Comparison of ENCODE assay signal across 8 cellular contexts in the genomic region with DNA sequence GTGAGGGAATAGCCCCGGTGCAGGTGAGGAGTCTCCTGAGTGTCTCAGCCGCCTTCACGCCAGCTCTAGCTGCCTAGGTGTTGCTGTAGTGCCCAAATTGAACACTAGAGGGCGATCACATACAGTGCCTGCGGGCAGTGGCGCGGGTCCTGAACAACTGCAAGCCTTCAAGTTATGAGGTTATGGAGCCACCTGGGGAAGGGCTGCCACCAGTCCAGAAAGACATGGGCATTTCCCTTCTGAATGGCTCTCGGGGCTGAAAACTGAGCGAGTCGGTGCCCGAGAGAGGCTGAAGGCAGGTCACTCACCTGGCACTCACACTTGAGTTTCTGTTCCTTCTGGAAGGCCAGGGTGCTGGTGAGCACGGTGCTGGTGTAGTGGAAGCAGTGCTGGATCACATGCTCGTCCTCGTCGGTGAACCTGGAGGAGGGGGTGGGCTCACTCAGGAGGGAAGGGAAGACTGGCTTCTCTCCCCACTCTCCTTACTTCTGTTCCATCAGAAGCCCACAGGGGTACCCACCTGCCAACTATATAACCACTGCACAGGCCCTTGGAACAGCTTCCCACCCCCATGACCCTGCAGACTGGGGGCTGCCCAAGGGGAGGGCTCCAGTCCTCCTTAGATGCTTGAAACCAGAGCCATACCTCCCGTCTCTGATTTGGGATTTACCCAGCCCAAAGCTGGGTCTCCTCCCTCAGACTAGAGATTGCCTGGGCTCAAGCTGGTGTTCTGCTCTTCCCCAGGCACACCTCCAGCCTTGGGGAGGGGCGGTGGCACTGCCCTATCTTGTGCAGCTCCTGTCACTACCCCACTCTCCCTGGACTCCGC.
DNase-seq lines count a peak whose midpoint lies in the region; ATAC-seq and TF ChIP-seq lines count a peak whose summit lies in the region.

No MANE protein-coding gene starts in this region.

- peak; percentile 95 for TF ChIP-seq CTCF in CD4-positive, alpha-beta T cell (IDR thresholded peaks at IDR 0.05)
- peak; percentile 82 to 88 (median 85) for TF ChIP-seq CTCF in HCT116 (IDR thresholded peaks at IDR 0.05 in 2 of 3, conservative IDR thresholded peaks at IDR 0.05 in 1 of 3; ENCODE audit: borderline replicate concordance in 1 of 3, insufficient read depth in 1 of 3, low read depth in 2 of 3, low read length in 2 of 3)
- TF ChIP-seq CTCF in coronary artery (IDR thresholded peaks at IDR 0.05) = peak; percentile 84
- peak; percentile 63 for TF ChIP-seq CTCF in lung (IDR thresholded peaks at IDR 0.05; ENCODE audit: control extremely low read depth, extremely low read depth)

- no peak overlapping the region for H3K27ac Mint-ChIP-seq in CD4-positive, alpha-beta T cell
- H3K27ac Mint-ChIP-seq in activated CD4-positive, alpha-beta T cell treated with anti-CD3 and anti-CD28 coated beads, Interleukin-2, amount 10 ng/mL, durations not matched to agents 7 days and 5 days = no peak overlapping the region

- TF ChIP-seq POLR2A in HCT116 (IDR thresholded peaks at IDR 0.05; ENCODE audit: borderline replicate concordance, extremely low read depth, insufficient read depth, insufficient read length) = no peak

- ATAC-seq in CD4-positive, alpha-beta T cell (ENCODE audit: poor library complexity) = peak; percentile 81
- peak; percentile 94 for ATAC-seq in HCT116
- ATAC-seq in lung (ENCODE audit: insufficient read depth, low FRiP score) = peak; percentile 80
- ATAC-seq in GM21717 (IDR thresholded peaks at IDR 0.05; ENCODE audit: unreplicated experiment) = no peak

- POLR2A ChIA-PET in CD4-positive, alpha-beta T cell (lab: Charles Lee) = interaction anchor here (0.5 kb wide), 1 partner anchor 136 kb away, joined by 3 read pairs; no protein-coding TSS in a partner anchor
- POLR2A ChIA-PET in HCT116 (lab: Charles Lee) = interaction anchor here (1.2 kb wide), 1 partner anchor 98 kb away, joined by 5 read pairs; no protein-coding TSS in a partner anchor
- POLR2A ChIA-PET in activated CD4-positive, alpha-beta T cell treated with anti-CD3 and anti-CD28 coated beads, Interleukin-2, amount 10 ng/mL, durations not matched to agents 7 days and 5 days (lab: Charles Lee) = no interaction called here

- H3K9me3 Mint-ChIP-seq in CD4-positive, alpha-beta T cell = no peaks in the 10 kb centered on the region
- no peaks in the 10 kb centered on the region for H3K9me3 Mint-ChIP-seq in activated CD4-positive, alpha-beta T cell treated with anti-CD3 and anti-CD28 coated beads, Interleukin-2, amount 10 ng/mL, durations not matched to agents 7 days and 5 days

- no peak overlapping the region for H3K4me3 ChIP-seq in HCT116 (replicated peaks in 1 of 2; ENCODE audit: low read depth in 1 of 2, low read length in 2 of 2)
- no peak overlapping the region for H3K4me3 ChIP-seq in coronary artery
- no peak overlapping the region for H3K4me3 ChIP-seq in lung

- no peaks in the 10 kb centered on the region for H3K79me2 ChIP-seq in HCT116 (ENCODE audit: insufficient read depth, low read length)

- H3K27me3 Mint-ChIP-seq in CD4-positive, alpha-beta T cell = peaks cover 47% of the 10 kb centered on the region
- peaks cover 48% of the 10 kb centered on the region for H3K27me3 Mint-ChIP-seq in activated CD4-positive, alpha-beta T cell treated with anti-CD3 and anti-CD28 coated beads, Interleukin-2, amount 10 ng/mL, durations not matched to agents 7 days and 5 days

- intact Hi-C loops in CD4-positive, alpha-beta T cell (cut with DNase I, micrococcal nuclease) = loop anchor here (1.0 to 5.0 kb wide), 7 partner anchors 23 to 656 kb away; no protein-coding TSS in a partner anchor
- intact Hi-C loops in HCT116 (cut with micrococcal nuclease) = loop anchor here (1.0 to 5.0 kb wide), 3 partner anchors 57 to 591 kb away; no protein-coding TSS in a partner anchor

- peaks cover 0 to 6% of the 10 kb centered on the region in 2 experiments; a peak in 1 of 4 replicates for H3K4me1 ChIP-seq in HCT116 (ENCODE audit: control insufficient read depth in 1 of 2, insufficient read depth in 2 of 2, low read length in 2 of 2)
- H3K4me1 ChIP-seq in lung (ENCODE audit: control insufficient read depth in 2 of 2, insufficient read depth in 2 of 2, low read length in 2 of 2) = peaks cover 0 to 3% of the 10 kb centered on the region in 2 donors

- no peak overlapping the region for H3K27ac ChIP-seq in CD4-positive, alpha-beta T cell (ENCODE audit: low read depth, low read length)
- H3K27ac ChIP-seq in HCT116 (ENCODE audit: low read depth, low read length) (no peak overlapping the region), coronary artery (no peak overlapping the region), lung (ENCODE audit: low read depth in 1 of 2, low read length in 1 of 2) (no peak overlapping the region)

- DNase-seq in CD4-positive, alpha-beta T cell = peak; percentile 37 to 81 (median 58)
- DNase-seq in HCT116 (ENCODE audit: low read depth, low spot score) (peak; percentile 38), NCI-H446 (lab: John Stamatoyannopoulos, UW) (peak; percentile 39 to 87), coronary artery (ENCODE audit: low spot score) (no peak), lung (ENCODE audit: low spot score) (peak; percentile 56)
- peak; percentile 82 for DNase-seq in activated CD4-positive, alpha-beta T cell treated with anti-CD3 and anti-CD28 coated beads, Interleukin-2, amount 10 ng/mL, durations not matched to agents 7 days and 5 days
- DNase-seq in stimulated activated CD8-positive, alpha-beta memory T cell treated with anti-CD3 and anti-CD28 coated beads, Interleukin-4, amount 100 ng/mL, for 1 hour (ENCODE audit: low read depth in 2 of 2, low spot score in 1 of 2) = peak; percentile 40 to 62

- no TSS peak for BruUV-seq in HCT116 (replicated peaks; lab: Mats Ljungman, UMichigan)

- peak overlapping the region; percentile 90 for H3K4me3 Mint-ChIP-seq in CD4-positive, alpha-beta T cell
- peak overlapping the region; percentile 43 for H3K4me3 Mint-ChIP-seq in activated CD4-positive, alpha-beta T cell treated with anti-CD3 and anti-CD28 coated beads, Interleukin-2, amount 10 ng/mL, durations not matched to agents 7 days and 5 days

- peak; percentile 86 for TF ChIP-seq RAD21 in HCT116 (IDR thresholded peaks at IDR 0.05; ENCODE audit: low read depth)

- H3K36me3 Mint-ChIP-seq in CD4-positive, alpha-beta T cell (ENCODE audit: low read depth) = no peaks in the 10 kb centered on the region
- no peaks in the 10 kb centered on the region for H3K36me3 Mint-ChIP-seq in activated CD4-positive, alpha-beta T cell treated with anti-CD3 and anti-CD28 coated beads, Interleukin-2, amount 10 ng/mL, durations not matched to agents 7 days and 5 days (ENCODE audit: low read depth)

- CTCF ChIA-PET in CD4-positive, alpha-beta T cell (lab: Charles Lee) = interaction anchor here (0.8 to 1.6 kb wide), 5 partner anchors 52 to 115 kb away, joined by 3 to 7 read pairs (median 4); no protein-coding TSS in a partner anchor
- CTCF ChIA-PET in HCT116 (lab: Charles Lee) = interaction anchor here (0.6 to 3.1 kb wide), 10 partner anchors 13 to 592 kb away, joined by 3 to 38 read pairs (median 8); no protein-coding TSS in a partner anchor
- CTCF ChIA-PET in activated CD4-positive, alpha-beta T cell treated with anti-CD3 and anti-CD28 coated beads, Interleukin-2, amount 10 ng/mL, durations not matched to agents 7 days and 5 days (lab: Charles Lee) = interaction anchor here (0.6 to 3.6 kb wide), 12 partner anchors 14 to 1154 kb away, joined by 3 to 18 read pairs (median 4); no protein-coding TSS in a partner anchor

- peaks cover 31% of the 10 kb centered on the region for H3K4me1 Mint-ChIP-seq in CD4-positive, alpha-beta T cell (ENCODE audit: low read depth)
- H3K4me1 Mint-ChIP-seq in activated CD4-positive, alpha-beta T cell treated with anti-CD3 and anti-CD28 coated beads, Interleukin-2, amount 10 ng/mL, durations not matched to agents 7 days and 5 days = peaks cover 30% of the 10 kb centered on the region

- H3K9me2 ChIP-seq in HCT116 (ENCODE audit: insufficient read depth) = no peaks in the 10 kb centered on the region

- H3K9ac ChIP-seq in HCT116 (ENCODE audit: low read length) = no peak overlapping the region

- H3K9me3 ChIP-seq in CD4-positive, alpha-beta T cell (ENCODE audit: control insufficient read depth, low read length) = no peaks in the 10 kb centered on the region
- H3K9me3 ChIP-seq in HCT116 (ENCODE audit: control insufficient read depth in 1 of 2, insufficient read depth in 1 of 2, low read depth in 1 of 2, low read length in 2 of 2) (no peaks in the 10 kb centered on the region), lung (ENCODE audit: control insufficient read depth in 2 of 2, insufficient read depth in 1 of 2, low read length in 1 of 2) (no peaks in the 10 kb centered on the region)

- H3K4me2 ChIP-seq in HCT116 (ENCODE audit: low read length) = no peak overlapping the region

- 24 to 28% methylated on average over 18 of the region's 18 CpGs for WGBS in lung, 2 donors

- H3K36me3 ChIP-seq in HCT116 (ENCODE audit: control insufficient read depth in 1 of 2, insufficient read depth in 2 of 2, low read length in 2 of 2) (no peaks in the 10 kb centered on the region), lung (ENCODE audit: control insufficient read depth in 2 of 2, insufficient read depth in 2 of 2, low read length in 2 of 2) (no peaks in the 10 kb centered on the region)

- peaks cover 24% of the 10 kb centered on the region for H3K27me3 ChIP-seq in CD4-positive, alpha-beta T cell (ENCODE audit: control insufficient read depth, insufficient read depth, low read length)
- H3K27me3 ChIP-seq in HCT116 (ENCODE audit: insufficient read depth, low read length) (no peaks in the 10 kb centered on the region), lung (ENCODE audit: control insufficient read depth, insufficient read depth) (no peaks in the 10 kb centered on the region)

- H4K20me1 ChIP-seq in HCT116 (ENCODE audit: insufficient read depth) = no peaks in the 10 kb centered on the region

- no peak overlapping the region for H2AFZ ChIP-seq in HCT116 (ENCODE audit: low read depth, low read length, poor library complexity, severe bottlenecking)

- RAD21 ChIA-PET in HCT116 (lab: Charles Lee; ENCODE audit: low non-redundant PET in 1 of 2, low total read pairs in 2 of 2, uncharacterized antibody in 2 of 2, unreplicated experiment in 2 of 2) = interaction anchor here (0.5 to 2.3 kb wide), 8 partner anchors 13 to 115 kb away, joined by 3 to 10 read pairs (median 4); no protein-coding TSS in a partner anchor

TF ChIP-seq in HCT116, 20 proteins besides CTCF, POLR2A, EP300 and RAD21 (continues in another document):
- no peak for TF ChIP-seq JUND (IDR thresholded peaks at IDR 0.05)
- no peak for TF ChIP-seq SP1 (IDR thresholded peaks at IDR 0.05; ENCODE audit: low read depth)
- no peak for TF ChIP-seq EZH2 (IDR thresholded peaks at IDR 0.05)
- no peak for TF ChIP-seq ATF3 (IDR thresholded peaks at IDR 0.05)
- no peak for TF ChIP-seq SIN3A (IDR thresholded peaks at IDR 0.05; ENCODE audit: low read depth)
- no peak for TF ChIP-seq CBX3 (IDR thresholded peaks at IDR 0.05; ENCODE audit: low read depth)
- TF ChIP-seq ELF1 (IDR thresholded peaks at IDR 0.05; ENCODE audit: borderline replicate concordance, low read depth) = no peak
